1 cellular context compared by ENCODE assay signal in genomic region chr19:24073807-24074206, GRCh38.
TF ChIP-seq lines count a peak whose summit lies in the region.

No MANE protein-coding gene starts in this region.

TF ChIP-seq in GM23338, 12 proteins besides CTCF, POLR2A, EP300 and RAD21:
- no peak for TF ChIP-seq ZNF462 (CRISPR knock-in tag; IDR thresholded peaks at IDR 0.05)
- no peak for TF ChIP-seq CREB1 (CRISPR knock-in tag; IDR thresholded peaks at IDR 0.05; ENCODE audit: low read depth)
- no peak for TF ChIP-seq ZNF114 (CRISPR knock-in tag; IDR thresholded peaks at IDR 0.05)
- TF ChIP-seq JUNB (IDR thresholded peaks at IDR 0.05; ENCODE audit: unreplicated experiment): no peak
- TF ChIP-seq EZH2 (IDR thresholded peaks at IDR 0.05; ENCODE audit: low read depth, unreplicated experiment): no peak
- no peak for TF ChIP-seq POLR2AphosphoS5 (IDR thresholded peaks at IDR 0.05; ENCODE audit: low read depth)
- no peak for TF ChIP-seq NANOG (IDR thresholded peaks at IDR 0.05; ENCODE audit: borderline replicate concordance)
- TF ChIP-seq STAT1 (IDR thresholded peaks at IDR 0.05; ENCODE audit: unreplicated experiment): no peak
- TF ChIP-seq, protein P1, sequence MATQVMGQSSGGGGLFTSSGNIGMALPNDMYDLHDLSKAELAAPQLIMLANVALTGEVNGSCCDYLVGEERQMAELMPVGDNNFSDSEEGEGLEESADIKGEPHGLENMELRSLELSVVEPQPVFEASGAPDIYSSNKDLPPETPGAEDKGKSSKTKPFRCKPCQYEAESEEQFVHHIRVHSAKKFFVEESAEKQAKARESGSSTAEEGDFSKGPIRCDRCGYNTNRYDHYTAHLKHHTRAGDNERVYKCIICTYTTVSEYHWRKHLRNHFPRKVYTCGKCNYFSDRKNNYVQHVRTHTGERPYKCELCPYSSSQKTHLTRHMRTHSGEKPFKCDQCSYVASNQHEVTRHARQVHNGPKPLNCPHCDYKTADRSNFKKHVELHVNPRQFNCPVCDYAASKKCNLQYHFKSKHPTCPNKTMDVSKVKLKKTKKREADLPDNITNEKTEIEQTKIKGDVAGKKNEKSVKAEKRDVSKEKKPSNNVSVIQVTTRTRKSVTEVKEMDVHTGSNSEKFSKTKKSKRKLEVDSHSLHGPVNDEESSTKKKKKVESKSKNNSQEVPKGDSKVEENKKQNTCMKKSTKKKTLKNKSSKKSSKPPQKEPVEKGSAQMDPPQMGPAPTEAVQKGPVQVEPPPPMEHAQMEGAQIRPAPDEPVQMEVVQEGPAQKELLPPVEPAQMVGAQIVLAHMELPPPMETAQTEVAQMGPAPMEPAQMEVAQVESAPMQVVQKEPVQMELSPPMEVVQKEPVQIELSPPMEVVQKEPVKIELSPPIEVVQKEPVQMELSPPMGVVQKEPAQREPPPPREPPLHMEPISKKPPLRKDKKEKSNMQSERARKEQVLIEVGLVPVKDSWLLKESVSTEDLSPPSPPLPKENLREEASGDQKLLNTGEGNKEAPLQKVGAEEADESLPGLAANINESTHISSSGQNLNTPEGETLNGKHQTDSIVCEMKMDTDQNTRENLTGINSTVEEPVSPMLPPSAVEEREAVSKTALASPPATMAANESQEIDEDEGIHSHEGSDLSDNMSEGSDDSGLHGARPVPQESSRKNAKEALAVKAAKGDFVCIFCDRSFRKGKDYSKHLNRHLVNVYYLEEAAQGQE (IDR thresholded peaks at IDR 0.05; ENCODE audit: unreplicated experiment): no peak
- TF ChIP-seq, protein P2, sequence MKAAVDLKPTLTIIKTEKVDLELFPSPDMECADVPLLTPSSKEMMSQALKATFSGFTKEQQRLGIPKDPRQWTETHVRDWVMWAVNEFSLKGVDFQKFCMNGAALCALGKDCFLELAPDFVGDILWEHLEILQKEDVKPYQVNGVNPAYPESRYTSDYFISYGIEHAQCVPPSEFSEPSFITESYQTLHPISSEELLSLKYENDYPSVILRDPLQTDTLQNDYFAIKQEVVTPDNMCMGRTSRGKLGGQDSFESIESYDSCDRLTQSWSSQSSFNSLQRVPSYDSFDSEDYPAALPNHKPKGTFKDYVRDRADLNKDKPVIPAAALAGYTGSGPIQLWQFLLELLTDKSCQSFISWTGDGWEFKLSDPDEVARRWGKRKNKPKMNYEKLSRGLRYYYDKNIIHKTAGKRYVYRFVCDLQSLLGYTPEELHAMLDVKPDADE (IDR thresholded peaks at IDR 0.05): no peak
- TF ChIP-seq ZNF331 (CRISPR knock-in tag; IDR thresholded peaks at IDR 0.05; ENCODE audit: low read depth): no peak
- no peak for TF ChIP-seq EZH2phosphoT487 (IDR thresholded peaks at IDR 0.05; ENCODE audit: unreplicated experiment)
